In the genomic region with DNA sequence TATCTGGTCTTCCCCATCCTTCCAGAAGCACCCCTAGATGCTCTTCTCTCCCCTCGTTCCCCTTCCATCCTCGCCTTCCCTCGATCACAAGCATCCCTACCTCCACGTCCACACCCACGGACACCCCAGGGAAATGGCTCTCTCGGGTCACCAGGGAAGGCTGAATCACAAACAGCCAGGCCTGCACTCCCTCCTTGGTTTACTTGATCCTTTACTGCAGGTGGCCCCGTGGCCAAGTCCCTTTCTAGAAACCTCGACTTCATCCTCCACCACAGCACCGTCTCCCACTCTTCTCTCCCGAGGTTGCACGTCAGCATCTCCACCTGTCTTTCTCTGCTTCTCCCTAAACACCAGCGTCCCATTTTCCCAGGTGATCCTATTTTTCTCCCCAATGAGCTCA, we compare ENCODE assay signal across 21 cellular contexts. TPM values are rescaled to one million over a fixed set of nuclear protein-coding genes. Genes with fewer than 3 reads are reported as not detected.
A peak's percentile ranks its signal among the peaks of the same experiment; 100 is the strongest.
DNase-seq lines count a peak whose midpoint lies in the region; ATAC-seq and TF ChIP-seq lines count a peak whose summit lies in the region.
"Had no signal": no experiment of that assay in that cellular context is flagged by ENCODE, and none has a peak within 500 bp of the region (broad histone marks: within the 10 kb centered on the region; RNA-seq: fewer than 3 reads in every experiment).

No MANE protein-coding gene starts in this region.

- DNase-seq in RWPE2 (ENCODE audit: low spot score), result peak; percentile 33
- DNase-seq in mucosa of descending colon, result peak in 2 of 3 donors; percentile 5 to 8
- peak; percentile 40 for DNase-seq in sigmoid colon
- no peak for DNase-seq in effector memory CD8-positive, alpha-beta T cell
- DNase-seq in NCI-H1436 (lab: John Stamatoyannopoulos, UW), result no peak
- DNase-seq in DMS 273 (lab: John Stamatoyannopoulos, UW; ENCODE audit: unreplicated experiment), result no peak
- DNase-seq: CD4-positive, CD25-positive, alpha-beta regulatory T cell; DMS79; Kasumi-1; NCI-H1105 treated with DMSO at 0.1 percent for 48 hours; NCI-H187 treated with DMSO at 0.1 percent for 48 hours; NCI-H2171 treated with DMSO at 0.1 percent for 48 hours; NCI-H446 treated with DMSO at 0.1 percent for 48 hours; OCI-M1; SJCRH30 had no signal

- H3K27me3 ChIP-seq in RWPE2 (ENCODE audit: insufficient read depth, poor library complexity, severe bottlenecking) (peaks cover 87% of the 10 kb centered on the region), sigmoid colon (peaks cover 0 to 1% (median 0%) of the 10 kb centered on the region in 3 donors)

- peaks cover 59% of the 10 kb centered on the region for H3K4me1 Mint-ChIP-seq in brain
- H3K4me1 Mint-ChIP-seq in effector memory CD8-positive, alpha-beta T cell (ENCODE audit: low read depth in 2 of 2), result no peaks in the 10 kb centered on the region
- H3K4me1 Mint-ChIP-seq: IgD-negative memory B cell had no signal

- 79 to 85% methylated on average over 12 of the region's 12 CpGs for WGBS in sigmoid colon, 2 donors

- ATAC-seq in RWPE2 (ENCODE audit: low read depth) (no peak), mucosa of descending colon (no peak), GM21515 (IDR thresholded peaks at IDR 0.05; ENCODE audit: unreplicated experiment) (no peak)
- no peak for ATAC-seq in effector memory CD8-positive, alpha-beta T cell (replicated peaks)

- H3K36me3 ChIP-seq in RWPE2 (ENCODE audit: low read depth), result no peaks in the 10 kb centered on the region
- H3K36me3 ChIP-seq in mucosa of descending colon (ENCODE audit: low read depth), result no peaks in the 10 kb centered on the region
- H3K36me3 ChIP-seq in sigmoid colon, result no peaks in the 10 kb centered on the region
- H3K36me3 ChIP-seq: SJCRH30 had no signal

- no peak overlapping the region for H3K27ac ChIP-seq in RWPE2 (ENCODE audit: poor library complexity, severe bottlenecking)
- H3K27ac ChIP-seq in sigmoid colon, result no peak overlapping the region
- H3K27ac ChIP-seq: HL-60, RWPE1, SJCRH30 had no signal

- peak overlapping the region in 1 of 5 experiments; percentile 49 for H3K4me3 Mint-ChIP-seq in brain
- no peak overlapping the region for H3K4me3 Mint-ChIP-seq in effector memory CD8-positive, alpha-beta T cell
- H3K4me3 Mint-ChIP-seq: CD4-positive, CD25-positive, alpha-beta regulatory T cell; IgD-negative memory B cell had no signal

- TF ChIP-seq POLR2A in sigmoid colon (IDR thresholded peaks at IDR 0.05), result no peak

- H3K4me3 ChIP-seq in RWPE2 (ENCODE audit: severe bottlenecking) (no peak overlapping the region), mucosa of descending colon (no peak overlapping the region), sigmoid colon (no peak overlapping the region)
- H3K4me3 ChIP-seq: SJCRH30 had no signal

- H3K27me3 Mint-ChIP-seq in brain, result peaks cover 39% of the 10 kb centered on the region
- peaks cover 50 to 60% of the 10 kb centered on the region in 2 donors for H3K27me3 Mint-ChIP-seq in effector memory CD8-positive, alpha-beta T cell

- TF ChIP-seq EP300 in sigmoid colon (IDR thresholded peaks at IDR 0.05), result no peak

- intact Hi-C loops in mucosa of descending colon (cut with DNase I, micrococcal nuclease), result no loop called here
- intact Hi-C loops in sigmoid colon (cut with DNase I), result no loop called here

- peak overlapping the region in 4 of 5 experiments; percentile 10 to 57 (median 42) for H3K27ac Mint-ChIP-seq in brain
- no peak overlapping the region for H3K27ac Mint-ChIP-seq in effector memory CD8-positive, alpha-beta T cell
- H3K27ac Mint-ChIP-seq: CD4-positive, CD25-positive, alpha-beta regulatory T cell; IgD-negative memory B cell had no signal

- no peak for TF ChIP-seq CTCF in RWPE2 (IDR thresholded peaks at IDR 0.05; ENCODE audit: poor library complexity, severe bottlenecking)
- TF ChIP-seq CTCF in brain (conservative IDR thresholded peaks at IDR 0.05), result no peak
- TF ChIP-seq CTCF in mucosa of descending colon (IDR thresholded peaks at IDR 0.05), result no peak
- TF ChIP-seq CTCF in sigmoid colon (IDR thresholded peaks at IDR 0.05), result no peak

- H3K4me1 ChIP-seq in RWPE2 (ENCODE audit: insufficient read depth, poor library complexity, severe bottlenecking) (no peaks in the 10 kb centered on the region), mucosa of descending colon (ENCODE audit: low read depth) (no peaks in the 10 kb centered on the region), sigmoid colon (peaks cover 0 to 35% (median 15%) of the 10 kb centered on the region in 4 donors)
- H3K4me1 ChIP-seq: SJCRH30 had no signal

- no peaks in the 10 kb centered on the region for H3K9me3 ChIP-seq in RWPE2 (ENCODE audit: severe bottlenecking)
- H3K9me3 ChIP-seq in mucosa of descending colon, result no peaks in the 10 kb centered on the region
- H3K9me3 ChIP-seq in sigmoid colon, result no peaks in the 10 kb centered on the region
- H3K9me3 ChIP-seq: Caco-2 had no signal

- no peaks in the 10 kb centered on the region for H3K36me3 Mint-ChIP-seq in brain
- H3K36me3 Mint-ChIP-seq in effector memory CD8-positive, alpha-beta T cell (ENCODE audit: insufficient read depth), result peaks cover 8% of the 10 kb centered on the region
- H3K36me3 Mint-ChIP-seq: CD4-positive, CD25-positive, alpha-beta regulatory T cell; IgD-negative memory B cell had no signal

- peaks cover 0 to 7% (median 5%) of the 10 kb centered on the region in 5 experiments for H3K9me3 Mint-ChIP-seq in brain
- H3K9me3 Mint-ChIP-seq in effector memory CD8-positive, alpha-beta T cell, result no peaks in the 10 kb centered on the region

RNA-seq across cellular contexts. Expression of gene RBFOX3, which starts 6.5 kb away (rescaled TPM):
- polyA plus RNA-seq in brain (ENCODE audit: insufficient read depth, low read depth, low replicate concordance) (32.9 TPM), sigmoid colon (1 to 10 TPM in 2 of 3 donors, not detected in 1; 1.2 to 2.4 TPM)
- total RNA-seq in mucosa of descending colon (100 to 1,000 TPM in 1 of 3 donors, 1 to 10 TPM in 1, under 1 TPM in 1; 0.90 to 155 (median 2.4) TPM), sigmoid colon (10 to 100 TPM; 30.1 to 82.9 (median 49.5) TPM)
- total RNA-seq: CD4-positive, CD25-positive, alpha-beta regulatory T cell had no signal
- polyA plus RNA-seq: IgD-negative memory B cell had no signal

Comparison
In these comparisons a context has a peak if more than half of its experiments do, and no peak if none do; other contexts are left out.
1. DNase-seq: peak in RWPE2 (single experiment), mucosa of descending colon (2 of 3) and sigmoid colon (single experiment); none in effector memory CD8-positive, alpha-beta T cell (0 of 3), NCI-H1436 (single experiment) and DMS 273 (single experiment).
2. H3K27ac Mint-ChIP-seq: peak in brain (4 of 5); none in effector memory CD8-positive, alpha-beta T cell (0 of 2).